In the genomic region with DNA sequence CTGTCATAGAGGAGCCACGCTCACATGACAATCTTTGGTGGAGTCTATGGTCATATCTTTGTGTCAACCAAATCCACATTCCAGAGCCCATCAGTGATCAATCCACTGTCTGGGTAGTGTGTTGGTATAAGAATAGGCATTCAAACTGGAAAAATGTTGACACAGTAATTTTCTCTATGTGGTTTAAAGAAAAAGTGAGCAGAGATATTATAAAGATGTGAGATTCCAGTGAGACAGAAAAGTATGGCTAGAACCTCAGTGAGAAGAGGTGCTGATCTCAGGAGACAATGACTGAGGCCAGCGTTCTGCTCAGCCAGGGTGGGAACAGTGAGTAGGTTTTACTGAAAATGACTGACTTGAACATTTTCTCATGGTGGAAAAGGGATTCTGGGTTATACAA, we compare ENCODE assay signal across 2 cellular contexts.
TF ChIP-seq lines count a peak whose summit lies in the region.

No MANE protein-coding gene starts in this region.

TF ChIP-seq in SK-N-SH, 30 proteins besides CTCF, POLR2A, EP300 and RAD21 (continued from another document):
- TF ChIP-seq REST (IDR thresholded peaks at IDR 0.05; ENCODE audit: low read depth, low read length) = no peak
- no peak for TF ChIP-seq USF2 (IDR thresholded peaks at IDR 0.05; ENCODE audit: borderline replicate concordance, low read depth, low read length)
- no peak for TF ChIP-seq USF1 (IDR thresholded peaks at IDR 0.05; ENCODE audit: borderline replicate concordance, low read depth)
- no peak for TF ChIP-seq EZH2phosphoT487 (IDR thresholded peaks at IDR 0.05; ENCODE audit: borderline replicate concordance, low read depth)
- TF ChIP-seq CHD2 (IDR thresholded peaks at IDR 0.05; ENCODE audit: low read length, partially characterized antibody) = no peak

TF ChIP-seq in SK-N-SH treated with all-trans-retinoic acid at 6 μM for 48 hours, 23 proteins besides CTCF, POLR2A, EP300 and RAD21 (continued from another document):
- TF ChIP-seq POU6F1 (CRISPR knock-in tag; IDR thresholded peaks at IDR 0.05; ENCODE audit: borderline replicate concordance, low read depth) = no peak
- no peak for TF ChIP-seq TCF4 (CRISPR knock-in tag; IDR thresholded peaks at IDR 0.05; ENCODE audit: borderline replicate concordance)
